ENCODE assay signal across 1 cellular context in the genomic region with DNA sequence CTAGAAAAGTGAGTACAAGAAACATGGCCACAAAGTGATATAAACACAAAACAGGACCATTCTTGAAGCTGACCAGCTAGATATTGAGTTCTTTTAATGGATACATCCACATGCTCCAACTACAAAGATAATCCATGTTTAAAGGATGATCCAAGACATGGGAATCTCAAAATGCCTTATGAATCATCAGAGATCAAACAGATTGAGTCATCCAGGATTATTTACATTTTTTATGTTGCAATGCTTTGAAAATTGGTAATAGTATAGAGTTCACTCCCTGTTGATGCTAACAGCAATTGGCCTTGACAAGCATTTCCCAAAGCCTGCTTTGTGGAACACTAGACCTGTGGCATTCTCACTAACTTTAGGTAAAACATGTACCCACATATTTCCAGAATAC.
TF ChIP-seq lines count a peak whose summit lies in the region.

No MANE protein-coding gene starts in this region.

TF ChIP-seq in IMR-90, 13 proteins besides CTCF, POLR2A, EP300 and RAD21:
- TF ChIP-seq CEBPB (IDR thresholded peaks at IDR 0.05; ENCODE audit: low read depth, low read length) (peak; percentile 94), BHLHE40 (IDR thresholded peaks at IDR 0.05; ENCODE audit: low read depth, low read length) (0 out of 2 replicates have a peak, but pooled peaks have one; percentile 18), FOS (IDR thresholded peaks at IDR 0.05; ENCODE audit: low read depth, low read length) (peak; percentile 93), RCOR1 (IDR thresholded peaks at IDR 0.05; ENCODE audit: insufficient replicate concordance, low read length) (peak; percentile 13)
- TF ChIP-seq, protein P1, sequence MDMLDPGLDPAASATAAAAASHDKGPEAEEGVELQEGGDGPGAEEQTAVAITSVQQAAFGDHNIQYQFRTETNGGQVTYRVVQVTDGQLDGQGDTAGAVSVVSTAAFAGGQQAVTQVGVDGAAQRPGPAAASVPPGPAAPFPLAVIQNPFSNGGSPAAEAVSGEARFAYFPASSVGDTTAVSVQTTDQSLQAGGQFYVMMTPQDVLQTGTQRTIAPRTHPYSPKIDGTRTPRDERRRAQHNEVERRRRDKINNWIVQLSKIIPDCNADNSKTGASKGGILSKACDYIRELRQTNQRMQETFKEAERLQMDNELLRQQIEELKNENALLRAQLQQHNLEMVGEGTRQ (IDR thresholded peaks at IDR 0.05; ENCODE audit: low read depth, low read length), result no peak
